ENCODE assay signal across 8 cellular contexts in the genomic region with DNA sequence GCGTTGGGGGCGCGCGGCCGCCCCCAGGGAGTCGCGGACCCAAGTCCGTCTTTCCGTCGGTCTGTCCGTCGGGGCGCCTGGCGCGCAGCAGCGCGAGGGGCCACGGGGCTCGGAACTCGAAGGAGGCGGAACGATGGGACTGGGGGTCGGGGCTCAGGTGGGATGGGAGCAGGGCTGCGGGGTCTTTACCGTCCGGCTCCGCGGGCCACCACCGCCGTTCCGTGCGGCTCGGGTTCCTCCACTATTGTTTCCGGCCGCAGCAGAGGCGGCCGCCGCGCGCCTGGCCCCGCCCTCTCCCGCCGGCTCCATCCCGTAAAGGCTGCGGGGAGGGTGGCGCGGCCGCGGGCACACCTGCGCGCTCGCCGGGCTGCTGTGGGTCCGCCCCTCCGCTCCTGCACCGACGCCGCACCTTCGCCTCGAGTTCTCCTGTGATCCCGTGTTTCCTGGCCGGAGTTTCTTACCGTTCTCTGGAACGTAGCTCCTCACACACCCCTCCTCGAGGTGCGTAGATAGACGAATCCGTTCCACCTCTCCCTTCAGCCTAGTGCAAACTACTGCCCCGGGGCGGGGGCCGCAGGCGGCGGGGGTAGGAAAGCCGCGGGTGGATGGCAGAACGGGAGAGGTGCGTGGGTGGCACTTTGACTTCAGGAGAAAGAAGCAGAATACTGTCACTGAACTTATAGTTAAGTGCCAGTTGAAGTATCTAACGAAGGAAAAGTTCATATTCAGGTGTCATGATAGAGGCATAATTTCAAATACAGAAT. TPM values are rescaled to one million over a fixed set of nuclear protein-coding genes. Genes with fewer than 3 reads are reported as not detected.
A peak's percentile ranks its signal among the peaks of the same experiment; 100 is the strongest.
DNase-seq lines count a peak whose midpoint lies in the region; ATAC-seq and TF ChIP-seq lines count a peak whose summit lies in the region.

A gene (minus strand): TSS at position 243 of the 764 bp plus-strand sequence. CDS start 1,038 bp downstream, outside the sequence.

- peak; percentile 89 for ATAC-seq in activated naive CD4-positive, alpha-beta T cell treated with anti-CD3 and anti-CD28 coated beads, Interleukin-2, amount 50 U/mL, for 72 hours

- intact Hi-C loops in ovary (cut with DNase I) (no loop called here), thyroid gland (cut with DNase I) (no loop called here)

- peaks cover 4% of the 10 kb centered on the region for H3K27me3 Mint-ChIP-seq in glutamatergic neuron (ENCODE audit: unreplicated experiment)

- H3K27ac ChIP-seq in ovary (peak within 1 kb of the TSS; percentile 82 to 92), thyroid gland (peak within 1 kb of the TSS; percentile 91 to 96 (median 94))

- peak within 1 kb of the TSS; percentile 97 to 100 for H3K27ac Mint-ChIP-seq in activated naive CD4-positive, alpha-beta T cell treated with anti-CD3 and anti-CD28 coated beads, Interleukin-2, amount 50 U/mL, for 72 hours
- peak within 1 kb of the TSS; percentile 100 for H3K27ac Mint-ChIP-seq in glutamatergic neuron (ENCODE audit: unreplicated experiment)

- H3K4me1 ChIP-seq in ovary (ENCODE audit: insufficient read depth), result no peaks in the 10 kb centered on the region
- H3K4me1 ChIP-seq in thyroid gland, result no peaks in the 10 kb centered on the region

- H3K36me3 ChIP-seq in GM06990 (ENCODE audit: control insufficient read depth, insufficient read depth, low read length), result peaks cover 3% of the 10 kb centered on the region; the same call in 1 of the 2 replicates
- H3K36me3 ChIP-seq in ovary, result no peaks in the 10 kb centered on the region
- H3K36me3 ChIP-seq in thyroid gland, result peaks cover 0 to 3% of the 10 kb centered on the region in 2 donors

- TF ChIP-seq POLR2A in ovary (IDR thresholded peaks at IDR 0.05) (peak; percentile 53), thyroid gland (IDR thresholded peaks at IDR 0.05) (peak; percentile 71 to 97)

- H3K27me3 ChIP-seq in GM06990 (replicated peaks; ENCODE audit: control insufficient read depth, insufficient read depth, low read length) (no peaks in the 10 kb centered on the region), ovary (no peaks in the 10 kb centered on the region), thyroid gland (no peaks in the 10 kb centered on the region)

- WGBS in ovary, 3 donors, result 0 to 1% (median 1%) methylated on average over 37 to 78 of the region's 78 CpGs
- WGBS in thyroid gland, 2 donors, result 0% methylated on average over 20 to 45 of the region's 78 CpGs

- H3K9me3 ChIP-seq in ovary, result no peaks in the 10 kb centered on the region
- H3K9me3 ChIP-seq in thyroid gland, result no peaks in the 10 kb centered on the region

- TF ChIP-seq CTCF in GM06990 (IDR thresholded peaks at IDR 0.05; ENCODE audit: insufficient read depth, low read length, poor library complexity, severe bottlenecking) (no peak), HFF-Myc (IDR thresholded peaks at IDR 0.05; ENCODE audit: low read depth, low read length, missing control alignments) (no peak), glutamatergic neuron (IDR thresholded peaks at IDR 0.05; ENCODE audit: partially characterized antibody, unreplicated experiment) (no peak), ovary (IDR thresholded peaks at IDR 0.05) (peak in 1 of 3 donors; percentile 29), thyroid gland (IDR thresholded peaks at IDR 0.05) (no peak)

- H3K4me3 Mint-ChIP-seq in glutamatergic neuron (ENCODE audit: unreplicated experiment), result peak within 1 kb of the TSS; percentile 97

- no peak for TF ChIP-seq EP300 in ovary (IDR thresholded peaks at IDR 0.05)

- H3K9me3 Mint-ChIP-seq in activated naive CD4-positive, alpha-beta T cell treated with anti-CD3 and anti-CD28 coated beads, Interleukin-2, amount 50 U/mL, for 72 hours, result peaks cover 0 to 4% of the 10 kb centered on the region in 2 donors
- H3K9me3 Mint-ChIP-seq in glutamatergic neuron (ENCODE audit: unreplicated experiment), result peaks cover 2% of the 10 kb centered on the region

- H3K4me1 Mint-ChIP-seq in glutamatergic neuron (ENCODE audit: low read depth, unreplicated experiment), result peaks cover 3% of the 10 kb centered on the region

- peaks cover 12 to 22% of the 10 kb centered on the region in 2 donors for H3K36me3 Mint-ChIP-seq in activated naive CD4-positive, alpha-beta T cell treated with anti-CD3 and anti-CD28 coated beads, Interleukin-2, amount 50 U/mL, for 72 hours
- H3K36me3 Mint-ChIP-seq in glutamatergic neuron (ENCODE audit: unreplicated experiment), result no peaks in the 10 kb centered on the region

- H3K4me3 ChIP-seq in GM06990 (replicated peaks; ENCODE audit: low read depth, low read length), result peak within 1 kb of the TSS; percentile 95
- peak within 1 kb of the TSS; percentile 86 for H3K4me3 ChIP-seq in HFF-Myc (replicated peaks; ENCODE audit: low read depth, low read length)
- peak within 1 kb of the TSS; percentile 86 for H3K4me3 ChIP-seq in ovary
- H3K4me3 ChIP-seq in thyroid gland (replicated peaks in 1 of 3), result peak within 1 kb of the TSS; percentile 78 to 99 (median 91)

- DNase-seq in GM06990 (ENCODE audit: extremely low read depth, insufficient read length), result peak; percentile 94
- DNase-seq in HFF-Myc (ENCODE audit: extremely low read depth, low read depth), result peak; percentile 56
- peak; percentile 80 for DNase-seq in MV-4-11 (lab: John Stamatoyannopoulos, UW)
- peak; percentile 86 for DNase-seq in SKM-1 (lab: John Stamatoyannopoulos, UW; ENCODE audit: unreplicated experiment)
- DNase-seq in activated naive CD4-positive, alpha-beta T cell treated with anti-CD3 and anti-CD28 coated beads, Interleukin-2, amount 50 U/mL, for 72 hours (ENCODE audit: low spot score in 2 of 2), result peak; percentile 84 to 92
- DNase-seq in glutamatergic neuron, result peak; percentile 85
- DNase-seq in ovary, result peak; percentile 88 to 91 (median 89)
- peak; percentile 91 to 94 for DNase-seq in thyroid gland

RNA-seq across cellular contexts. Expression of the gene that starts here (rescaled TPM):
- 10 to 100 TPM; 14.4 to 24.4 TPM for total RNA-seq in activated naive CD4-positive, alpha-beta T cell treated with anti-CD3 and anti-CD28 coated beads, Interleukin-2, amount 50 U/mL, for 72 hours
- total RNA-seq in glutamatergic neuron (ENCODE audit: unreplicated experiment), result 14.3 TPM
- total RNA-seq in ovary, result 10 to 100 TPM in 5 of 7 donors, 1 to 10 TPM in 2; 7.4 to 19.2 (median 15.7) TPM
- 1 to 10 TPM; 5.3 to 8.4 TPM for polyA plus RNA-seq in ovary
- total RNA-seq in thyroid gland, result 10 to 100 TPM in 2 of 4 donors, 1 to 10 TPM in 2; 8.6 to 19.6 (median 11.9) TPM

Comparison
In these comparisons a context has a peak if more than half of its experiments do, and no peak if none do; other contexts are left out.
1. Peak in every context shown above with its lines: DNase-seq, ATAC-seq, H3K4me3 ChIP-seq and H3K27ac ChIP-seq.